ENCODE assay signal across 19 cellular contexts in the genomic region with DNA sequence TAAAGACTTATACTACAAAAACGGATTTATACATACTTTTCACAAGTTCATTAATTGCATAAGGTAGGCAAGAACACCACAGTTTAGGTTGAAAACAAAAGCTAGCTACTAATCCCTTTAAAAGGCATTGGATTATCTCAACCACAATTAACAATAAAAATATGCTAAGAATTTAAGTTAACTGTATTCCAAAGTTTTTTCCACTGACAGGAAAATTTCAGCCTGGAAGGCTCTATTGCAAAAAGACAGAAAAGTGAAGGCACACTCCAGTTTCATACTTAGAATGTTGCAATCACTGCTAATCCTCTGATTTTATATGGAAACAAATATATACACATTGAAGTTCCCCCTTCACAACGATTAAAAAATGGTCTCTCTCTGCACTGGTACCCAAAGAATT.
"Had no signal": no experiment of that assay in that cellular context is flagged by ENCODE, and none has a peak within 500 bp of the region (broad histone marks: within the 10 kb centered on the region; RNA-seq: fewer than 3 reads in every experiment).

No MANE protein-coding gene starts in this region.

- H3K36me3 Mint-ChIP-seq: activated CD4-positive, alpha-beta memory T cell treated with anti-CD3 and anti-CD28 coated beads for 36 hours; activated CD8-positive, alpha-beta memory T cell treated with anti-CD3 and anti-CD28 coated beads, Interleukin-2, amount 10 ng/mL, durations not matched to agents 7 days and 5 days; immature natural killer cell; memory B cell; naive B cell; stimulated activated memory B cell treated with anti-CD40 and anti-IgM and Interleukin-4, amounts not matched to agents 10 μg/mL and 1 μg/mL and 100 μg/mL, for 72 hours had no signal

- H3K27me3 ChIP-seq: dorsolateral prefrontal cortex, testis, upper lobe of left lung had no signal

- H3K9me3 ChIP-seq: mucosa of descending colon, testis, upper lobe of left lung had no signal

- ATAC-seq: activated CD8-positive, alpha-beta memory T cell treated with anti-CD3 and anti-CD28 coated beads, Interleukin-2, amount 10 ng/mL, durations not matched to agents 7 days and 5 days; left ventricle myocardium superior; mucosa of descending colon; sciatic nerve; stimulated activated memory B cell treated with anti-CD40 and anti-IgM and Interleukin-4, amounts not matched to agents 10 μg/mL and 1 μg/mL and 100 μg/mL, for 72 hours had no signal

- H3K27ac ChIP-seq: upper lobe of left lung, VCaP had no signal

- H3K9me3 Mint-ChIP-seq: activated naive CD4-positive, alpha-beta T cell treated with anti-CD3 and anti-CD28 coated beads for 36 hours; activated T-helper 2 cell treated with anti-CD3 and anti-CD28 coated beads, Interferon-gamma antibody, Interleukin-2, Interleukin-4, amounts not matched to agents 10 μg/mL and 5 μg/mL and 100 μg/mL, durations not matched to agents 14 hours and 24 hours and 36 hours; immature natural killer cell; stimulated activated memory B cell treated with anti-CD40 and anti-IgM and Interleukin-4, amounts not matched to agents 10 μg/mL and 1 μg/mL and 100 μg/mL, for 72 hours had no signal

- H3K4me1 Mint-ChIP-seq: activated CD8-positive, alpha-beta memory T cell treated with anti-CD3 and anti-CD28 coated beads, Interleukin-2, amount 10 ng/mL, durations not matched to agents 7 days and 5 days; immature natural killer cell; memory B cell; naive B cell; stimulated activated memory B cell treated with anti-CD40 and anti-IgM and Interleukin-4, amounts not matched to agents 10 μg/mL and 1 μg/mL and 100 μg/mL, for 72 hours had no signal

- H3K4me3 Mint-ChIP-seq: activated CD4-positive, alpha-beta memory T cell treated with anti-CD3 and anti-CD28 coated beads for 36 hours; activated CD8-positive, alpha-beta memory T cell treated with anti-CD3 and anti-CD28 coated beads, Interleukin-2, amount 10 ng/mL, durations not matched to agents 7 days and 5 days; activated naive CD4-positive, alpha-beta T cell treated with anti-CD3 and anti-CD28 coated beads for 36 hours; immature natural killer cell; memory B cell; naive B cell; stimulated activated memory B cell treated with anti-CD40 and anti-IgM and Interleukin-4, amounts not matched to agents 10 μg/mL and 1 μg/mL and 100 μg/mL, for 72 hours had no signal

- H3K27ac Mint-ChIP-seq: activated CD4-positive, alpha-beta memory T cell treated with anti-CD3 and anti-CD28 coated beads for 36 hours; activated CD8-positive, alpha-beta memory T cell treated with anti-CD3 and anti-CD28 coated beads, Interleukin-2, amount 10 ng/mL, durations not matched to agents 7 days and 5 days; activated naive CD4-positive, alpha-beta T cell treated with anti-CD3 and anti-CD28 coated beads for 36 hours; activated T-helper 2 cell treated with anti-CD3 and anti-CD28 coated beads, Interferon-gamma antibody, Interleukin-2, Interleukin-4, amounts not matched to agents 10 μg/mL and 5 μg/mL and 100 μg/mL, durations not matched to agents 14 hours and 24 hours and 36 hours; immature natural killer cell; memory B cell; naive B cell; stimulated activated memory B cell treated with anti-CD40 and anti-IgM and Interleukin-4, amounts not matched to agents 10 μg/mL and 1 μg/mL and 100 μg/mL, for 72 hours had no signal

- H3K4me1 ChIP-seq: testis, upper lobe of left lung had no signal

- H3K4me3 ChIP-seq: dorsolateral prefrontal cortex, mucosa of descending colon, testis, upper lobe of left lung had no signal

- DNase-seq: activated CD4-positive, alpha-beta memory T cell treated with anti-CD3 and anti-CD28 coated beads for 36 hours; activated CD8-positive, alpha-beta memory T cell treated with anti-CD3 and anti-CD28 coated beads, Interleukin-2, amount 10 ng/mL, durations not matched to agents 7 days and 5 days; activated naive CD4-positive, alpha-beta T cell treated with anti-CD3 and anti-CD28 coated beads for 36 hours; activated T-cell treated with anti-CD3 and anti-CD28 coated beads, Interleukin-2, amount 50 U/mL, for 1 hour; dorsolateral prefrontal cortex; immature natural killer cell; left ventricle myocardium superior; mucosa of descending colon; naive B cell; stimulated activated CD4-positive, alpha-beta T cell treated with anti-CD3 and anti-CD28 coated beads, Interleukin-4, amount 100 ng/mL, for 24 hours; SW 1271; T-helper 2 cell; testis; upper lobe of left lung had no signal
